In genomic region chr21:41966341-41966833, GRCh38 we compare ENCODE assay signal across 1 cellular context.
TF ChIP-seq lines count a peak whose summit lies in the region.

No MANE protein-coding gene starts in this region.

TF ChIP-seq in GM23338, 12 proteins besides CTCF, POLR2A, EP300 and RAD21 (continued from another document):
- TF ChIP-seq REST (IDR thresholded peaks at IDR 0.05; ENCODE audit: unreplicated experiment): no peak
- no peak for TF ChIP-seq ZNF331 (CRISPR knock-in tag; IDR thresholded peaks at IDR 0.05; ENCODE audit: low read depth)
- no peak for TF ChIP-seq STAT1 (IDR thresholded peaks at IDR 0.05; ENCODE audit: unreplicated experiment)
- no peak for TF ChIP-seq ZNF462 (CRISPR knock-in tag; IDR thresholded peaks at IDR 0.05)
- TF ChIP-seq EZH2 (IDR thresholded peaks at IDR 0.05; ENCODE audit: low read depth, unreplicated experiment): no peak
